In the genomic region with DNA sequence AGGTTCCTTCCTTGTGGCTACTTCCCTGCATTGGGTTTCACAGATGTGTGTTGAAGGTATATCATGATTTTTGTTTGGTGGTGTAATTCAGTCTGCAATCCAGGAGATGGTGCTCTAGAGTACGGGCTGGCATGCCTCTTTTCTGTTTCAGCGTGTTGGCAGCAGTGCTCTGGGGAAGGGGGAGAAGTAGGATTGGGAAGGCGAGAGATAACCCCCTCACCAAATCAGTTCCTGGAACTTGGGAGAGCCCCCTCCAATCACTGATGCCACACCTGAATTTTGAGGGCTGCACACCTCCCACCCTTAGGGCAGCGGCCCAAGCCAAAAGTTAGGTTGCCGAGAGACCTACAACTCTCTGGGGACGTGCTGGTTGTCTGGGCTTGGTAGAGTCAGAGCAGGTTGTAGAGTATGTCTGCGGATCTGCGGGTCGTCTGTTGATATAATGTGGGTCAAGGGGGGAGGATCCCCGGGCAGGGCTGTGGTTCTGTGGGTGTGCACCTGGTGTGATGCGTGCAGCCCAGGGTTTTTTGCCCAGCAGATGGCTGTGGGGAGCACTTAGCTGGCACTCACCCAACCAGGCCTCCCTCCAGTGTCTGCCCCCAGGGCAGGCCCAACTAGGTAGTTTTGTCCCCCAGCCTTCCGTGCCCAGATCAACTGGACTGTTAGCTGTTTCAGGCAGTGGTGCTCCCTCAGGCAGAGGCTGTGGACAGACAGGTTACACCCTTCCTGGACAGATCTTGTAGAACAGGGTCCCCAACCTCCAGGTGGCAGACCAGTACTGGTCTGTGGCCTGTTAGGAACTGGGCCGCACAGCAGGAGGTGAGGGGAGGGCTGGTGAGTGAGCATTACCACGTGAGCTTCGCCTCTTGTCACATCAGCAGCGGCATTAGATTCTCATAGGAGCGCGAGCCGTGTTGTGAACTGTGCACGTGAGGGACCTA, we compare ENCODE assay signal across 8 cellular contexts.
DNase-seq lines count a peak whose midpoint lies in the region; ATAC-seq, FAIRE-seq and TF ChIP-seq lines count a peak whose summit lies in the region.
"Not testable (repeated sequence)": the region's sequence is repeated elsewhere in the genome, so short reads cannot be mapped to it uniquely, and the experiment has no call there.

No MANE protein-coding gene starts in this region.

- not testable (repeated sequence) for TF ChIP-seq POLR2A in H54 (IDR thresholded peaks at IDR 0.05; ENCODE audit: low read depth, low read length)

- DNase-seq in CD1c-positive myeloid dendritic cell (ENCODE audit: extremely low spot score), result peak; percentile 52
- DNase-seq in H54 (ENCODE audit: insufficient read length, low spot score); mesothelial cell of epicardium (ENCODE audit: low spot score in 2 of 2, unreplicated experiment in 2 of 2): not testable (repeated sequence)
- DNase-seq in NCI-H1436 treated with DMSO at 0.1 percent for 48 hours (lab: John Stamatoyannopoulos, UW), result peak; percentile 42
- peak; percentile 46 to 77 for DNase-seq in SHP77 (lab: John Stamatoyannopoulos, UW)
- DNase-seq in activated naive CD4-positive, alpha-beta T cell treated with Interleukin-2 at 50 U/mL for 16 hours, result peak; percentile 3
- peak; percentile 17 for DNase-seq in fibroblast of mammary gland (ENCODE audit: low read depth)

- not testable (repeated sequence) for H3K36me3 Mint-ChIP-seq in mesothelial cell of epicardium; stimulated activated memory B cell treated with anti-CD40 and anti-IgM and Interleukin-4, amounts not matched to agents 10 μg/mL and 1 μg/mL and 100 μg/mL, for 72 hours

- H3K9me3 Mint-ChIP-seq in mesothelial cell of epicardium; stimulated activated memory B cell treated with anti-CD40 and anti-IgM and Interleukin-4, amounts not matched to agents 10 μg/mL and 1 μg/mL and 100 μg/mL, for 72 hours: not testable (repeated sequence)

- not testable (repeated sequence) for H3K4me1 Mint-ChIP-seq in mesothelial cell of epicardium
- H3K4me1 Mint-ChIP-seq in stimulated activated memory B cell treated with anti-CD40 and anti-IgM and Interleukin-4, amounts not matched to agents 10 μg/mL and 1 μg/mL and 100 μg/mL, for 72 hours, result peaks cover 11% of the 10 kb centered on the region

- H3K27me3 Mint-ChIP-seq in mesothelial cell of epicardium (ENCODE audit: low read depth); stimulated activated memory B cell treated with anti-CD40 and anti-IgM and Interleukin-4, amounts not matched to agents 10 μg/mL and 1 μg/mL and 100 μg/mL, for 72 hours: not testable (repeated sequence)

- H3K4me3 ChIP-seq in fibroblast of mammary gland (ENCODE audit: control insufficient read depth, low read depth, low read length), result not testable (repeated sequence)

- H3K27ac Mint-ChIP-seq in mesothelial cell of epicardium, result peak overlapping the region; percentile 55
- H3K27ac Mint-ChIP-seq in stimulated activated memory B cell treated with anti-CD40 and anti-IgM and Interleukin-4, amounts not matched to agents 10 μg/mL and 1 μg/mL and 100 μg/mL, for 72 hours, result peak overlapping the region; percentile 58

- peak; percentile 94 for FAIRE-seq in H54 (lab: Jason Lieb, UNC)

- H3K4me3 Mint-ChIP-seq in mesothelial cell of epicardium, result not testable (repeated sequence)
- peak overlapping the region; percentile 76 for H3K4me3 Mint-ChIP-seq in stimulated activated memory B cell treated with anti-CD40 and anti-IgM and Interleukin-4, amounts not matched to agents 10 μg/mL and 1 μg/mL and 100 μg/mL, for 72 hours

- ATAC-seq in stimulated activated memory B cell treated with anti-CD40 and anti-IgM and Interleukin-4, amounts not matched to agents 10 μg/mL and 1 μg/mL and 100 μg/mL, for 72 hours, result peak; percentile 94

- TF ChIP-seq CTCF in fibroblast of mammary gland (conservative IDR thresholded peaks at IDR 0.05; ENCODE audit: control insufficient read depth, insufficient read depth, low read depth, low read length) (peak; percentile 50), mesothelial cell of epicardium (IDR thresholded peaks at IDR 0.05; ENCODE audit: unreplicated experiment) (peak; percentile 51)
